In genomic region chr3:8560608-8561007, GRCh38 we compare ENCODE assay signal across 13 cellular contexts.
DNase-seq lines count a peak whose midpoint lies in the region; ATAC-seq and TF ChIP-seq lines count a peak whose summit lies in the region.
"Had no signal": no experiment of that assay in that cellular context is flagged by ENCODE, and none has a peak within 500 bp of the region (broad histone marks: within the 10 kb centered on the region; RNA-seq: fewer than 3 reads in every experiment).

No MANE protein-coding gene starts in this region.

- peak; percentile 66 for ATAC-seq in RWPE2 (ENCODE audit: low read depth)
- ATAC-seq: activated T-cell treated with anti-CD3 and anti-CD28 coated beads, Interleukin-2, amount 50 U/mL, for 4 hours had no signal

- peaks cover 2% of the 10 kb centered on the region for H3K9me3 ChIP-seq in RWPE2 (ENCODE audit: severe bottlenecking)
- H3K9me3 ChIP-seq: A549, gastroesophageal sphincter had no signal

- DNase-seq in RWPE2 (ENCODE audit: low spot score) (no peak), fibroblast of pulmonary artery (ENCODE audit: low read depth) (peak; percentile 98), non-pigmented ciliary epithelial cell (ENCODE audit: low read depth) (peak; percentile 100), GDM1 (lab: John Stamatoyannopoulos, UW) (no peak), cerebellar cortex (ENCODE audit: low spot score) (no peak), C1 segment of cervical spinal cord (lab: John Stamatoyannopoulos, UW) (no peak)
- no peak for DNase-seq in activated CD4-positive, alpha-beta T cell treated with anti-CD3 and anti-CD28 coated beads for 48 hours
- DNase-seq: activated T-cell treated with anti-CD3 and anti-CD28 coated beads, Interleukin-2, amount 50 U/mL, for 4 hours had no signal

- no peaks in the 10 kb centered on the region for H3K79me2 ChIP-seq in ACC112 (ENCODE audit: control insufficient read depth, insufficient read depth, low read length, unreplicated experiment)

- no peaks in the 10 kb centered on the region for H3K27me3 ChIP-seq in ACC112 (ENCODE audit: insufficient read depth, low read length)
- no peaks in the 10 kb centered on the region for H3K27me3 ChIP-seq in RWPE2 (ENCODE audit: insufficient read depth, poor library complexity, severe bottlenecking)
- H3K27me3 ChIP-seq: cardiac muscle cell, gastroesophageal sphincter had no signal

- no peak overlapping the region for H2AFZ ChIP-seq in ACC112 (ENCODE audit: low read length, unreplicated experiment)

- peaks cover 34% of the 10 kb centered on the region for H3K36me3 ChIP-seq in ACC112 (ENCODE audit: insufficient read depth, low read length)
- H3K36me3 ChIP-seq in RWPE2 (ENCODE audit: low read depth): no peaks in the 10 kb centered on the region
- H3K36me3 ChIP-seq: cardiac muscle cell had no signal

- TF ChIP-seq CTCF in RWPE2 (IDR thresholded peaks at IDR 0.05; ENCODE audit: poor library complexity, severe bottlenecking) (no peak), fibroblast of pulmonary artery (IDR thresholded peaks at IDR 0.05; ENCODE audit: low read length, missing control alignments) (no peak)

- H3K4me1 ChIP-seq in ACC112 (ENCODE audit: control insufficient read depth, insufficient read depth, low read length, unreplicated experiment) (peaks cover 42% of the 10 kb centered on the region), RWPE2 (ENCODE audit: insufficient read depth, poor library complexity, severe bottlenecking) (peaks cover 7% of the 10 kb centered on the region)
- H3K4me1 ChIP-seq: A549 had no signal

- 0 out of 2 replicates have a peak overlapping the region, but pooled peaks have one; percentile 13 for H3K4me3 ChIP-seq in ACC112 (ENCODE audit: low read depth, low read length)
- H3K4me3 ChIP-seq in RWPE2 (ENCODE audit: severe bottlenecking): no peak overlapping the region
- no peak overlapping the region for H3K4me3 ChIP-seq in fibroblast of pulmonary artery (replicated peaks; ENCODE audit: low read depth, low read length)
- H3K4me3 ChIP-seq: A549, cardiac muscle cell, gastroesophageal sphincter, skin epidermis had no signal

- H3K27ac ChIP-seq in ACC112 (ENCODE audit: low read depth, low read length) (peak overlapping the region; percentile 97), RWPE2 (ENCODE audit: poor library complexity, severe bottlenecking) (peak overlapping the region; percentile 40)
- H3K27ac ChIP-seq: A549, cardiac muscle cell had no signal

Comparison
In these comparisons a context has a peak if more than half of its experiments do, and no peak if none do; other contexts are left out.
1. DNase-seq: peak in fibroblast of pulmonary artery (single experiment) and non-pigmented ciliary epithelial cell (single experiment); none in RWPE2 (single experiment), GDM1 (single experiment), cerebellar cortex (single experiment), C1 segment of cervical spinal cord (0 of 14) and activated CD4-positive, alpha-beta T cell treated with anti-CD3 and anti-CD28 coated beads for 48 hours (single experiment).